Comparison of ENCODE assay signal across 1 cellular context in the genomic region with DNA sequence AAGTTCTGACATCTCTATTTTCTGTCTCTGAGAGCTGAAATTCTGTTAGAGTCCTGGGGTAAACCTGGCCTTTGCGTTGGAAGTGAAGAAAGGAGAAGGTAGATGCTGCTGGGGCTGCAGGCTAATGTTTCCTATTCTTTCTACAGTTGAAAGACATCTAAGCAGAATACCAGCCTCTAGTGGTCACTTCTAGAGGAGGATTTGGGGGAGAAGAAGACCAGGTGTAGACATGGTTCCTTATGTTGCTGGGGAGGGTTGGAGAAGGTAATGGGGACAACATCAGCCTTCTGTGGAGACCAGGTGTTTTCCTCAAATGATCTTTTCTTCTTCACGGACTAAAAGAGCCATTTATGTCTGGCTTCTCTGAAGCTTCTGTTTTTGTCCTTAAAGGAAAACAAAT.
TF ChIP-seq lines count a peak whose summit lies in the region.

No MANE protein-coding gene starts in this region.

TF ChIP-seq in GM23338, 12 proteins besides CTCF, POLR2A, EP300 and RAD21:
- TF ChIP-seq ZNF462 (CRISPR knock-in tag; IDR thresholded peaks at IDR 0.05) (peak; percentile 80), NANOG (IDR thresholded peaks at IDR 0.05; ENCODE audit: borderline replicate concordance) (no peak), CREB1 (CRISPR knock-in tag; IDR thresholded peaks at IDR 0.05; ENCODE audit: low read depth) (no peak), ETS1 (IDR thresholded peaks at IDR 0.05) (no peak)
- TF ChIP-seq, protein P1, sequence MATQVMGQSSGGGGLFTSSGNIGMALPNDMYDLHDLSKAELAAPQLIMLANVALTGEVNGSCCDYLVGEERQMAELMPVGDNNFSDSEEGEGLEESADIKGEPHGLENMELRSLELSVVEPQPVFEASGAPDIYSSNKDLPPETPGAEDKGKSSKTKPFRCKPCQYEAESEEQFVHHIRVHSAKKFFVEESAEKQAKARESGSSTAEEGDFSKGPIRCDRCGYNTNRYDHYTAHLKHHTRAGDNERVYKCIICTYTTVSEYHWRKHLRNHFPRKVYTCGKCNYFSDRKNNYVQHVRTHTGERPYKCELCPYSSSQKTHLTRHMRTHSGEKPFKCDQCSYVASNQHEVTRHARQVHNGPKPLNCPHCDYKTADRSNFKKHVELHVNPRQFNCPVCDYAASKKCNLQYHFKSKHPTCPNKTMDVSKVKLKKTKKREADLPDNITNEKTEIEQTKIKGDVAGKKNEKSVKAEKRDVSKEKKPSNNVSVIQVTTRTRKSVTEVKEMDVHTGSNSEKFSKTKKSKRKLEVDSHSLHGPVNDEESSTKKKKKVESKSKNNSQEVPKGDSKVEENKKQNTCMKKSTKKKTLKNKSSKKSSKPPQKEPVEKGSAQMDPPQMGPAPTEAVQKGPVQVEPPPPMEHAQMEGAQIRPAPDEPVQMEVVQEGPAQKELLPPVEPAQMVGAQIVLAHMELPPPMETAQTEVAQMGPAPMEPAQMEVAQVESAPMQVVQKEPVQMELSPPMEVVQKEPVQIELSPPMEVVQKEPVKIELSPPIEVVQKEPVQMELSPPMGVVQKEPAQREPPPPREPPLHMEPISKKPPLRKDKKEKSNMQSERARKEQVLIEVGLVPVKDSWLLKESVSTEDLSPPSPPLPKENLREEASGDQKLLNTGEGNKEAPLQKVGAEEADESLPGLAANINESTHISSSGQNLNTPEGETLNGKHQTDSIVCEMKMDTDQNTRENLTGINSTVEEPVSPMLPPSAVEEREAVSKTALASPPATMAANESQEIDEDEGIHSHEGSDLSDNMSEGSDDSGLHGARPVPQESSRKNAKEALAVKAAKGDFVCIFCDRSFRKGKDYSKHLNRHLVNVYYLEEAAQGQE (IDR thresholded peaks at IDR 0.05; ENCODE audit: unreplicated experiment): no peak
